8 cellular contexts compared by ENCODE assay signal in genomic region chr11:102111011-102111786, GRCh38. TPM values are rescaled to one million over a fixed set of nuclear protein-coding genes. Genes with fewer than 3 reads are reported as not detected.
DNase-seq lines count a peak whose midpoint lies in the region; ATAC-seq, FAIRE-seq and TF ChIP-seq lines count a peak whose summit lies in the region.

No MANE protein-coding gene starts in this region.

- H3K36me3 ChIP-seq in GM12878 (ENCODE audit: control insufficient read depth in 2 of 2, insufficient read depth in 2 of 2, low read length in 1 of 2) = no peaks in the 10 kb centered on the region
- no peaks in the 10 kb centered on the region for H3K36me3 ChIP-seq in hepatocyte (replicated peaks; ENCODE audit: insufficient read depth, low read depth)
- no peaks in the 10 kb centered on the region for H3K36me3 ChIP-seq in psoas muscle (ENCODE audit: insufficient read depth in 1 of 2, low read depth in 1 of 2)

- FAIRE-seq in GM12878 (lab: Jason Lieb, UNC) = no peak

- intact Hi-C loops in GM12878 (cut with micrococcal nuclease; ENCODE audit: unreplicated experiment) = no loop called here
- intact Hi-C loops in psoas muscle (cut with DNase I) = loop anchor here (2.0 to 5.0 kb wide), 4 partner anchors 41 to 158 kb away; no protein-coding TSS in a partner anchor

- POLR2A ChIA-PET in GM12878 (lab: Charles Lee) = no interaction called here

- no peak for TF ChIP-seq POLR2A in GM12878 (IDR thresholded peaks at IDR 0.05; ENCODE audit: low read depth, low read length)

- no peak for TF ChIP-seq RAD21 in GM12878 (IDR thresholded peaks at IDR 0.05; ENCODE audit: insufficient read depth, low read depth, low read length)

- BruUV-seq in GM12878 (replicated peaks; lab: Mats Ljungman, UMichigan) = no TSS peak

- H3K4me3 ChIP-seq in GM08714 (ENCODE audit: low read length) (peak overlapping the region; percentile 39), GM12878 (no peak overlapping the region), hepatocyte (peak overlapping the region; percentile 21), psoas muscle (peak overlapping the region; percentile 91)

- H4K20me1 ChIP-seq in GM12878 (ENCODE audit: control insufficient read depth, insufficient read depth) (no peaks in the 10 kb centered on the region), hepatocyte (ENCODE audit: insufficient read depth, poor library complexity, severe bottlenecking) (peaks cover 4% of the 10 kb centered on the region)

- H3K9me3 ChIP-seq in GM12878 (replicated peaks; ENCODE audit: control insufficient read depth, insufficient read depth, low read length) = no peaks in the 10 kb centered on the region
- no peaks in the 10 kb centered on the region for H3K9me3 ChIP-seq in hepatocyte (ENCODE audit: low read depth)
- H3K9me3 ChIP-seq in psoas muscle = no peaks in the 10 kb centered on the region

- H3K27ac ChIP-seq in GM12878 (ENCODE audit: control insufficient read depth, insufficient read depth) (no peak overlapping the region), hepatocyte (peak overlapping the region; percentile 97), psoas muscle (peak overlapping the region; percentile 94)

- H3K9ac ChIP-seq in GM12878 (ENCODE audit: control insufficient read depth, insufficient read depth, low read length) = no peak overlapping the region

- ATAC-seq in GM12878 (no peak; the same call in 2 of the 3 replicates), psoas muscle (peak; percentile 75 to 83 (median 78)), HG03378 (IDR thresholded peaks at IDR 0.05; ENCODE audit: unreplicated experiment) (no peak)

- peak overlapping the region; percentile 39 for H2AFZ ChIP-seq in GM12878 (ENCODE audit: control insufficient read depth, low read depth, low read length)
- peak overlapping the region; percentile 17 for H2AFZ ChIP-seq in hepatocyte

- TF ChIP-seq CTCF in GM12878 (IDR thresholded peaks at IDR 0.05 in 2 of 3, conservative IDR thresholded peaks at IDR 0.05 in 1 of 3; ENCODE audit: control insufficient read depth in 2 of 3, extremely low read depth in 1 of 3, insufficient read depth in 1 of 3, low read depth in 3 of 3, low read length in 3 of 3) (no peak), hepatocyte (IDR thresholded peaks at IDR 0.05; ENCODE audit: poor library complexity) (peak; percentile 24), psoas muscle (IDR thresholded peaks at IDR 0.05) (no peak)

- RAD21 ChIA-PET in GM12878 (lab: Charles Lee; ENCODE audit: unreplicated experiment) = no interaction called here

- in situ Hi-C loops in GM12878 (cut with MboI) = no loop called here

- WGBS in GM12878 (ENCODE audit: insufficient coverage, insufficient replicate concordance, low lambda C conversion rate, missing lambda C conversion rate) = 15% methylated on average over 37 of the region's 61 CpGs
- 1% methylated on average over 38 of the region's 61 CpGs for WGBS in hepatocyte (ENCODE audit: low lambda C conversion rate, missing lambda C conversion rate)
- WGBS in psoas muscle, 3 donors = 1% methylated on average over 44 to 61 of the region's 61 CpGs

- SMC1A ChIA-PET in GM12878 (lab: Charles Lee; ENCODE audit: uncharacterized antibody, unreplicated experiment) = no interaction called here

- H3K27me3 ChIP-seq in GM12878 (replicated peaks in 1 of 2; ENCODE audit: control insufficient read depth in 2 of 2, insufficient read depth in 2 of 2, low read length in 1 of 2) (peaks cover 3 to 12% of the 10 kb centered on the region in 2 experiments), hepatocyte (no peaks in the 10 kb centered on the region), psoas muscle (ENCODE audit: insufficient read depth in 3 of 3, low read length in 2 of 3) (no peaks in the 10 kb centered on the region)

- H3K4me2 ChIP-seq in GM12878 (ENCODE audit: control insufficient read depth, insufficient read depth) = peak overlapping the region; percentile 59; the same call in 1 of the 2 replicates
- H3K4me2 ChIP-seq in hepatocyte = peak overlapping the region; percentile 82

- H3K4me1 ChIP-seq in GM12878 (ENCODE audit: control insufficient read depth, insufficient read depth, low read length) = no peaks in the 10 kb centered on the region; the same call in 1 of the 2 replicates
- H3K4me1 ChIP-seq in hepatocyte (ENCODE audit: insufficient read depth) = peaks cover 34% of the 10 kb centered on the region
- peaks cover 32% of the 10 kb centered on the region for H3K4me1 ChIP-seq in psoas muscle

- H3K9me2 ChIP-seq in hepatocyte (replicated peaks; ENCODE audit: insufficient read depth) = no peaks in the 10 kb centered on the region

- peak; percentile 62 for DNase-seq in LoVo (ENCODE audit: low spot score)
- DNase-seq in GM12878 (ENCODE audit: low read depth, low spot score) = no peak
- peak; percentile 96 for DNase-seq in hepatocyte (ENCODE audit: low spot score)
- DNase-seq in psoas muscle = peak; percentile 85 to 89
- DNase-seq in NCI-H2227 treated with DMSO at 0.1 percent for 48 hours (lab: John Stamatoyannopoulos, UW) = no peak
- no peak for DNase-seq in SIG-M5 treated with dmso at 0.1 percent for 504 hours (lab: John Stamatoyannopoulos, UW; ENCODE audit: unreplicated experiment)

- H3K79me2 ChIP-seq in GM12878 (ENCODE audit: control insufficient read depth, insufficient read depth, low read length) (no peaks in the 10 kb centered on the region), hepatocyte (peaks cover 57% of the 10 kb centered on the region)

- CTCF ChIA-PET in GM12878 (lab: Yijun Ruan, JAX) = no interaction called here

- no peak for TF ChIP-seq EP300 in GM12878 (IDR thresholded peaks at IDR 0.05; ENCODE audit: borderline replicate concordance in 1 of 2, control insufficient read depth in 1 of 2, low read depth in 2 of 2, low read length in 2 of 2)

TF ChIP-seq in GM12878, 131 proteins besides CTCF, POLR2A, EP300 and RAD21 (continues in another document):
- no peak for TF ChIP-seq POLR2AphosphoS2 (IDR thresholded peaks at IDR 0.05; ENCODE audit: low read depth, low read length)
- no peak for TF ChIP-seq MEF2B (IDR thresholded peaks at IDR 0.05; ENCODE audit: partially characterized antibody, poor library complexity, severe bottlenecking)
- no peak for TF ChIP-seq NRF1 (conservative IDR thresholded peaks at IDR 0.05; ENCODE audit: low read depth, low read length)
- TF ChIP-seq SKIL (IDR thresholded peaks at IDR 0.05; ENCODE audit: low read depth, poor library complexity, severe bottlenecking) = no peak
- no peak for TF ChIP-seq RAD51 (IDR thresholded peaks at IDR 0.05)
- no peak for TF ChIP-seq KLF5 (IDR thresholded peaks at IDR 0.05; ENCODE audit: partially characterized antibody)
- TF ChIP-seq EGR1 (IDR thresholded peaks at IDR 0.05; ENCODE audit: borderline replicate concordance in 1 of 2, low read depth in 2 of 2, low read length in 2 of 2) = no peak
- no peak for TF ChIP-seq E2F4 (IDR thresholded peaks at IDR 0.05; ENCODE audit: low read depth, low read length)
- TF ChIP-seq SMAD5 (IDR thresholded peaks at IDR 0.05; ENCODE audit: low read depth) = no peak

RNA-seq across cellular contexts. Expression of gene YAP1, which starts 1.0 kb away (rescaled TPM):
- total RNA-seq in GM12878 (2013; cell fraction: nucleolus; rRNA removed) = not detected in 2 replicates
- total RNA-seq in GM12878 (2014; rRNA removed) (not detected in 2 replicates), GM12878 (2014; rRNA removed; fragmentation: Illumina TruSeq; extraction: Trizol) (not detected in 2 replicates), GM12878 (2021) (0.24 and 0.33 TPM in 2 replicates), hepatocyte (111 and 125 TPM in 2 replicates), psoas muscle (100 to 1,000 TPM in 2 of 4 donors, 10 to 100 TPM in 2; 28.6 to 124 (median 82.3) TPM)
- not detected for polyA plus RNA-seq in GM12878 (2011; ENCODE audit: low read depth)
- polyA plus RNA-seq in GM12878 (2011; rRNA removed) (0.04 and 0.11 TPM in 2 replicates), GM12878 (2014; fragmentation: Illumina TruSeq; extraction: Trizol) (not detected in 2 replicates), GM12878 (2014; fragmentation: Nextera tagmentation; extraction: Ambion mirVana) (under 1 TPM in 1 of 2 experiments, not detected in 1; 0.10 TPM), GM12878 (2014; rRNA removed) (not detected in 2 replicates), GM12878 (2016; fragmentation: Nextera tagmentation; extraction: Ambion mirVana) (under 1 TPM in 1 of 2 experiments, not detected in 1; 0.03 TPM), hepatocyte (20.6 and 28.5 TPM in 2 replicates), psoas muscle (10 to 100 TPM; 11.5 to 42.3 (median 32.1) TPM)
- polyA plus RNA-seq in GM12878 (2011; cell fraction: cytosol; rRNA removed) = 0.09 and 0.18 TPM in 2 replicates
- polyA plus RNA-seq in GM12878 (2011; cell fraction: nucleus; rRNA removed) = not detected in 2 replicates
- not detected in 2 replicates for polyA plus RNA-seq in GM12878 (2012)
- 0.37 TPM in 1 of 2 replicates, not detected in the other for polyA minus RNA-seq in GM12878 (2011; rRNA and poly(A)+ RNA removed)
- polyA minus RNA-seq in GM12878 (2011; cell fraction: cytosol; rRNA and poly(A)+ RNA removed) = 0.62 TPM in 1 of 2 replicates, not detected in the other
- 0.10 TPM in 1 of 2 replicates, not detected in the other for polyA minus RNA-seq in GM12878 (2011; cell fraction: nucleus; rRNA and poly(A)+ RNA removed)

Comparison
In these comparisons a context has a peak if more than half of its experiments do, and no peak if none do; other contexts are left out.
1. DNase-seq: peak in LoVo (single experiment), hepatocyte (single experiment) and psoas muscle (2 of 2); none in GM12878 (single experiment), NCI-H2227 treated with DMSO at 0.1 percent for 48 hours (single experiment) and SIG-M5 treated with dmso at 0.1 percent for 504 hours (single experiment).
2. ATAC-seq: peak in psoas muscle (4 of 4); none in GM12878 (single experiment) and HG03378 (single experiment).
3. RNA of gene YAP1, which starts 1.0 kb away (total RNA-seq): 111 to 125 TPM in hepatocyte and 28.6 to 124 TPM in psoas muscle; 0.24 to 0.33 TPM in GM12878; every median in the first group is over 10 times any median in the second.